14 cellular contexts compared by ENCODE assay signal in genomic region chr1:91924146-91924545, GRCh38. TPM values are rescaled to one million over a fixed set of nuclear protein-coding genes. Genes with fewer than 3 reads are reported as not detected.
DNase-seq lines count a peak whose midpoint lies in the region; ATAC-seq, FAIRE-seq and TF ChIP-seq lines count a peak whose summit lies in the region.
"Had no signal": no experiment of that assay in that cellular context is flagged by ENCODE, and none has a peak within 500 bp of the region (broad histone marks: within the 10 kb centered on the region; RNA-seq: fewer than 3 reads in every experiment).

No MANE protein-coding gene starts in this region.

- DNase-seq in HFF-Myc (ENCODE audit: extremely low read depth, low read depth) (peak; percentile 83), astrocyte (ENCODE audit: low read depth) (peak; percentile 86), iris pigment epithelial cell (ENCODE audit: low read depth) (peak; percentile 57), RCC 7860 (ENCODE audit: low spot score) (no peak), superior temporal gyrus (ENCODE audit: extremely low spot score) (no peak), NCI-H2029 treated with DMSO at 0.1 percent for 48 hours (lab: John Stamatoyannopoulos, UW) (no peak)
- DNase-seq: activated CD4-positive, CD25-positive, alpha-beta regulatory T cell; activated gamma-delta T cell treated with Interleukin-2 at 50 U/mL for 16 hours; effector memory CD8-positive, alpha-beta T cell; nephron progenitor cell; stimulated activated CD4-positive, alpha-beta T cell treated with anti-CD3 and anti-CD28 coated beads, Interleukin-15, amount 100 ng/mL, for 24 hours had no signal

- H3K4me1 ChIP-seq in ACC112 (ENCODE audit: control insufficient read depth, insufficient read depth, low read length, unreplicated experiment) (peaks cover 14% of the 10 kb centered on the region), astrocyte (ENCODE audit: insufficient read depth, low read length) (peaks cover 8% of the 10 kb centered on the region)

- H3K36me3 ChIP-seq in ACC112 (ENCODE audit: insufficient read depth, low read length) (no peaks in the 10 kb centered on the region), astrocyte (ENCODE audit: insufficient read depth, low read length) (no peaks in the 10 kb centered on the region)

- peak overlapping the region; percentile 14 for H3K27ac Mint-ChIP-seq in astrocyte (ENCODE audit: unreplicated experiment)
- H3K27ac Mint-ChIP-seq: B cell, nephron progenitor cell had no signal

- H4K20me1 ChIP-seq in astrocyte (ENCODE audit: insufficient read depth, low read length): no peaks in the 10 kb centered on the region

- no peak for FAIRE-seq in astrocyte (lab: Jason Lieb, UNC)
- no peak for FAIRE-seq in RCC 7860 (lab: Jason Lieb, UNC)

- TF ChIP-seq CTCF in HFF-Myc (IDR thresholded peaks at IDR 0.05; ENCODE audit: low read depth, low read length, missing control alignments) (no peak), astrocyte (IDR thresholded peaks at IDR 0.05; ENCODE audit: insufficient read depth, low read depth, low read length) (no peak)

- no peak overlapping the region for H3K9ac ChIP-seq in astrocyte (ENCODE audit: low read length)

- H3K4me1 Mint-ChIP-seq in astrocyte (ENCODE audit: low read depth, unreplicated experiment): peaks cover 10% of the 10 kb centered on the region
- H3K4me1 Mint-ChIP-seq: B cell had no signal

- H3K4me3 ChIP-seq in ACC112 (ENCODE audit: low read depth, low read length) (peak overlapping the region; percentile 35; the same call in 1 of the 2 replicates), HFF-Myc (replicated peaks; ENCODE audit: low read depth, low read length) (no peak overlapping the region), astrocyte (ENCODE audit: insufficient read depth, low read depth, low read length) (no peak overlapping the region)

- no peaks in the 10 kb centered on the region for H3K9me3 ChIP-seq in astrocyte (ENCODE audit: insufficient read depth, low read depth, low read length)

- no peak for ATAC-seq in GM21423 (IDR thresholded peaks at IDR 0.05; ENCODE audit: unreplicated experiment)
- ATAC-seq: effector memory CD8-positive, alpha-beta T cell had no signal

- H3K27ac ChIP-seq in ACC112 (ENCODE audit: low read depth, low read length) (peak overlapping the region; percentile 20; the same call in 1 of the 2 replicates), astrocyte (ENCODE audit: low read depth, low read length) (no peak overlapping the region)

- H3K79me2 ChIP-seq in ACC112 (ENCODE audit: control insufficient read depth, insufficient read depth, low read length, unreplicated experiment): no peaks in the 10 kb centered on the region
- no peaks in the 10 kb centered on the region for H3K79me2 ChIP-seq in astrocyte (ENCODE audit: insufficient read depth, low read length)

- H2AFZ ChIP-seq in ACC112 (ENCODE audit: low read length, unreplicated experiment): peak overlapping the region; percentile 92
- peak overlapping the region; percentile 8 for H2AFZ ChIP-seq in astrocyte (ENCODE audit: low read depth, low read length)

- H3K4me2 ChIP-seq in astrocyte (ENCODE audit: low read length): no peak overlapping the region

- H3K36me3 Mint-ChIP-seq in astrocyte (ENCODE audit: low read depth, unreplicated experiment): no peaks in the 10 kb centered on the region

- H3K4me3 Mint-ChIP-seq in astrocyte (ENCODE audit: unreplicated experiment): no peak overlapping the region
- H3K4me3 Mint-ChIP-seq: B cell, nephron progenitor cell had no signal

- H3K27me3 Mint-ChIP-seq in astrocyte (ENCODE audit: low read depth, unreplicated experiment): no peaks in the 10 kb centered on the region
- H3K27me3 Mint-ChIP-seq: effector memory CD8-positive, alpha-beta T cell had no signal

- H3K27me3 ChIP-seq in ACC112 (ENCODE audit: insufficient read depth, low read length) (no peaks in the 10 kb centered on the region), astrocyte (ENCODE audit: insufficient read depth, low read length) (no peaks in the 10 kb centered on the region)

- no peaks in the 10 kb centered on the region for H3K9me3 Mint-ChIP-seq in astrocyte (ENCODE audit: unreplicated experiment)
- H3K9me3 Mint-ChIP-seq: effector memory CD8-positive, alpha-beta T cell; nephron progenitor cell had no signal

RNA-seq across cellular contexts. Expression of gene BRDT, which starts 25.1 kb away (rescaled TPM):
- total RNA-seq in astrocyte: not detected in 2 replicates
- total RNA-seq: B cell had no signal

RNA-seq across cellular contexts. Expression of gene TGFBR3, which starts 38.2 kb away (rescaled TPM):
- total RNA-seq in astrocyte: 1.0 and 2.5 TPM in 2 replicates

Comparison
In these comparisons a context has a peak if more than half of its experiments do, and no peak if none do; other contexts are left out.
1. DNase-seq: peak in HFF-Myc (single experiment), astrocyte (single experiment) and iris pigment epithelial cell (single experiment); none in RCC 7860 (single experiment), superior temporal gyrus (single experiment) and NCI-H2029 treated with DMSO at 0.1 percent for 48 hours (single experiment).